ENCODE assay signal across 16 cellular contexts in genomic region chr12:3158851-3159465, GRCh38.
DNase-seq lines count a peak whose midpoint lies in the region; ATAC-seq, FAIRE-seq and TF ChIP-seq lines count a peak whose summit lies in the region.
"Had no signal": no experiment of that assay in that cellular context is flagged by ENCODE, and none has a peak within 500 bp of the region (broad histone marks: within the 10 kb centered on the region; RNA-seq: fewer than 3 reads in every experiment).

No MANE protein-coding gene starts in this region.

- H3K27ac ChIP-seq in HEK293 (ENCODE audit: extremely low read depth, low read depth, low read length) (no peak overlapping the region), caudate nucleus (ENCODE audit: low read depth, low read length) (peak overlapping the region; percentile 0), HepG2 (ENCODE audit: extremely low read length, insufficient read depth, low read length) (no peak overlapping the region), tibial artery (peak overlapping the region; percentile 78)
- H3K27ac ChIP-seq: KMS-11 had no signal

- TF ChIP-seq POLR2A in HepG2 (IDR thresholded peaks at IDR 0.05; ENCODE audit: insufficient read depth in 1 of 2, low read depth in 2 of 2, low read length in 2 of 2): no peak

- H3K4me1 ChIP-seq in HEK293 (ENCODE audit: control insufficient read depth, insufficient read depth, low read length): no peaks in the 10 kb centered on the region
- H3K4me1 ChIP-seq in HepG2 (ENCODE audit: insufficient read depth, low read length): peaks cover 38% of the 10 kb centered on the region
- H3K4me1 ChIP-seq in tibial artery: peaks cover 0 to 27% (median 14%) of the 10 kb centered on the region in 4 donors

- POLR2A ChIA-PET in HEK293 (lab: Yijun Ruan, JAX): no interaction called here
- POLR2A ChIA-PET in HepG2 (lab: Yijun Ruan, JAX): no interaction called here

- no TSS peak for BruUV-seq in HepG2 (replicated peaks; lab: Mats Ljungman, UMichigan)

- DNase-seq in caudate nucleus (lab: John Stamatoyannopoulos, UW): peak in 1 of 61 donors; percentile 33
- DNase-seq in HepG2 (ENCODE audit: low spot score): no peak
- no peak for DNase-seq in tibial artery
- DNase-seq in mesenteric fat pad (ENCODE audit: low spot score): no peak
- no peak for DNase-seq in midbrain (lab: John Stamatoyannopoulos, UW)
- DNase-seq in DMS114 treated with DMSO at 0.1 percent for 48 hours (lab: John Stamatoyannopoulos, UW; ENCODE audit: unreplicated experiment): no peak
- DNase-seq: activated CD8-positive, alpha-beta memory T cell treated with anti-CD3 and anti-CD28 coated beads for 24 hours; activated naive CD8-positive, alpha-beta T cell treated with anti-CD3 and anti-CD28 coated beads for 36 hours; NCI-H2081 treated with DMSO at 0.1 percent for 48 hours; PC-3; stimulated activated naive B cell treated with anti-CD40 and anti-IgM and Interleukin-4, amounts not matched to agents 10 μg/mL and 1 μg/mL and 100 μg/mL, for 72 hours; T-helper 17 cell had no signal

- CTCF ChIA-PET in HEK293 (lab: Yijun Ruan, JAX): interaction anchor here (1.0 to 1.1 kb wide), 2 partner anchors 9 to 23 kb away, joined by 3 to 5 read pairs; no protein-coding TSS in a partner anchor
- CTCF ChIA-PET in HepG2 (lab: Yijun Ruan, JAX; ENCODE audit: low intra/inter-chr PET ratio, low total read pairs): no interaction called here

- WGBS in HepG2 (ENCODE audit: low lambda C conversion rate): 87% methylated on average over 11 of the region's 11 CpGs

- in situ Hi-C loops in HepG2 (cut with HindIII; ENCODE audit: extremely low pct_ligation_motif_present, low pct_unique_long_range_greater_than_20kb): no loop called here

- no peak for ATAC-seq in HepG2
- ATAC-seq in GM21447 (IDR thresholded peaks at IDR 0.05; ENCODE audit: unreplicated experiment): no peak
- ATAC-seq: GM12878; PC-3; stimulated activated naive B cell treated with anti-CD40 and anti-IgM and Interleukin-4, amounts not matched to agents 10 μg/mL and 1 μg/mL and 100 μg/mL, for 72 hours; T-helper 17 cell had no signal

- H3K9me3 ChIP-seq in HEK293 (ENCODE audit: control insufficient read depth, insufficient read depth, low read depth, low read length): no peaks in the 10 kb centered on the region
- no peaks in the 10 kb centered on the region for H3K9me3 ChIP-seq in HepG2 (ENCODE audit: low read length)
- no peaks in the 10 kb centered on the region for H3K9me3 ChIP-seq in tibial artery

- H3K4me2 ChIP-seq in HepG2 (ENCODE audit: low read depth, low read length): 0 out of 2 replicates have a peak overlapping the region, but pooled peaks have one; percentile 12
- H3K4me2 ChIP-seq: KMS-11 had no signal

- no peak overlapping the region for H2AFZ ChIP-seq in HepG2 (ENCODE audit: low read length)

- H3K27me3 ChIP-seq in HepG2 (ENCODE audit: control insufficient read depth in 1 of 2, insufficient read depth in 2 of 2, low read length in 2 of 2) (no peaks in the 10 kb centered on the region), tibial artery (no peaks in the 10 kb centered on the region)

- no peak overlapping the region for H3K9ac ChIP-seq in HepG2 (ENCODE audit: insufficient read depth, low read depth, low read length)
- H3K9ac ChIP-seq: KMS-11 had no signal

- TF ChIP-seq RAD21 in HepG2 (CRISPR knock-in tag; IDR thresholded peaks at IDR 0.05): no peak

- H3K4me3 ChIP-seq in HEK293 (ENCODE audit: low read depth, low read length): no peak overlapping the region
- H3K4me3 ChIP-seq in HepG2 (replicated peaks in 1 of 3; ENCODE audit: insufficient read depth in 1 of 3, low read depth in 2 of 3, low read length in 3 of 3): no peak overlapping the region
- H3K4me3 ChIP-seq in tibial artery: no peak overlapping the region
- H3K4me3 ChIP-seq: GM12878 had no signal

- no peak for TF ChIP-seq CTCF in HEK293 (tag by site-specific recombination; IDR thresholded peaks at IDR 0.05)
- no peak for TF ChIP-seq CTCF in HepG2 (CRISPR knock-in tag; IDR thresholded peaks at IDR 0.05)
- no peak for TF ChIP-seq CTCF in tibial artery (IDR thresholded peaks at IDR 0.05)

- no peak for FAIRE-seq in HepG2 (lab: Jason Lieb, UNC)
- FAIRE-seq: GM12878 had no signal

- no peaks in the 10 kb centered on the region for H3K36me3 ChIP-seq in HEK293 (ENCODE audit: control insufficient read depth in 2 of 2, insufficient read depth in 1 of 2, low read length in 2 of 2)
- no peaks in the 10 kb centered on the region; a peak in 1 of 5 replicates for H3K36me3 ChIP-seq in HepG2 (replicated peaks in 1 of 2; ENCODE audit: control insufficient read depth in 1 of 2, insufficient read depth in 2 of 2, low read length in 2 of 2)
- H3K36me3 ChIP-seq in tibial artery: no peaks in the 10 kb centered on the region

- TF ChIP-seq EP300 in HepG2 (IDR thresholded peaks at IDR 0.05; ENCODE audit: low read depth in 2 of 2, low read length in 2 of 2) (no peak), HepG2 (CRISPR knock-in tag; IDR thresholded peaks at IDR 0.05; ENCODE audit: borderline replicate concordance) (no peak)

- H3K79me2 ChIP-seq in HepG2 (ENCODE audit: insufficient read depth, low read length): no peaks in the 10 kb centered on the region

- no peaks in the 10 kb centered on the region for H4K20me1 ChIP-seq in HepG2 (ENCODE audit: insufficient read depth, low read length)

- intact Hi-C loops in HepG2 (cut with micrococcal nuclease; ENCODE audit: unreplicated experiment): no loop called here
- intact Hi-C loops in tibial artery (cut with DNase I; ENCODE audit: low total_unique reads): no loop called here

TF ChIP-seq in HEK293, 187 proteins besides CTCF, POLR2A, EP300 and RAD21:
- peak; percentile 37; the same call in 1 of the 2 replicates for TF ChIP-seq SCRT2 (tag by site-specific recombination; IDR thresholded peaks at IDR 0.05)
- TF ChIP-seq OSR2 (tag by site-specific recombination; IDR thresholded peaks at IDR 0.05): no peak
- TF ChIP-seq ZNF302 (tag by site-specific recombination; IDR thresholded peaks at IDR 0.05; ENCODE audit: low read depth): no peak
- TF ChIP-seq ZNF48 (tag by site-specific recombination; IDR thresholded peaks at IDR 0.05): no peak
- TF ChIP-seq GLIS1 (tag by site-specific recombination; IDR thresholded peaks at IDR 0.05): peak; percentile 91
- TF ChIP-seq ZBTB17 (tag by site-specific recombination; IDR thresholded peaks at IDR 0.05): 0 out of 2 replicates have a peak, but pooled peaks have one; percentile 23
- no peak for TF ChIP-seq ZEB2 (tag by site-specific recombination; IDR thresholded peaks at IDR 0.05)
- peak; percentile 85 for TF ChIP-seq ZIC2 (tag by site-specific recombination; IDR thresholded peaks at IDR 0.05)

TF ChIP-seq in HepG2, 621 proteins besides CTCF, POLR2A, EP300 and RAD21:
- TF ChIP-seq ZNF224 (CRISPR knock-in tag; IDR thresholded peaks at IDR 0.05) (no peak), ZNF431 (CRISPR knock-in tag; IDR thresholded peaks at IDR 0.05; ENCODE audit: borderline replicate concordance, low read depth) (no peak), KAT8 (CRISPR knock-in tag; IDR thresholded peaks at IDR 0.05) (no peak), CHD2 (IDR thresholded peaks at IDR 0.05; ENCODE audit: low read depth, low read length) (no peak), TCF7L2 (IDR thresholded peaks at IDR 0.05; ENCODE audit: low read depth, low read length) (no peak), HOXA7 (CRISPR knock-in tag; IDR thresholded peaks at IDR 0.05) (no peak), ZNF510 (CRISPR knock-in tag; IDR thresholded peaks at IDR 0.05; ENCODE audit: low read depth) (no peak), SSRP1 (CRISPR knock-in tag; IDR thresholded peaks at IDR 0.05) (no peak), ZNF556 (CRISPR knock-in tag; IDR thresholded peaks at IDR 0.05; ENCODE audit: borderline replicate concordance) (no peak), SRSF9 (IDR thresholded peaks at IDR 0.05; ENCODE audit: borderline replicate concordance, insufficient read depth, low read depth, low read length, poor library complexity, severe bottlenecking) (no peak), ZNF432 (CRISPR knock-in tag; IDR thresholded peaks at IDR 0.05; ENCODE audit: borderline replicate concordance) (no peak), KLF15 (CRISPR knock-in tag; IDR thresholded peaks at IDR 0.05; ENCODE audit: borderline replicate concordance) (no peak), THRA (CRISPR knock-in tag; IDR thresholded peaks at IDR 0.05; ENCODE audit: borderline replicate concordance) (no peak), EED (CRISPR knock-in tag; IDR thresholded peaks at IDR 0.05) (no peak), HHEX (CRISPR knock-in tag; IDR thresholded peaks at IDR 0.05) (no peak), ZNF709 (CRISPR knock-in tag; IDR thresholded peaks at IDR 0.05) (no peak)

Comparison
In these comparisons a context has a peak if more than half of its experiments do, and no peak if none do; other contexts are left out.
1. H3K27ac ChIP-seq: peak in caudate nucleus (single experiment) and tibial artery (2 of 2); none in HEK293 (single experiment) and HepG2 (single experiment).